In genomic region chr17:18794841-18795240, GRCh38 we compare ENCODE assay signal across 4 cellular contexts. TPM values are rescaled to one million over a fixed set of nuclear protein-coding genes. Genes with fewer than 3 reads are reported as not detected.
"Had no signal": no experiment of that assay in that cellular context is flagged by ENCODE, and none has a peak within 500 bp of the region (broad histone marks: within the 10 kb centered on the region; RNA-seq: fewer than 3 reads in every experiment).

No MANE protein-coding gene starts in this region.

RNA-seq across cellular contexts. Expression of gene FBXW10, which starts 51.0 kb away (rescaled TPM):
- total RNA-seq: bronchial epithelial cell, epithelial cell of proximal tubule, thoracic aorta, upper lobe of right lung had no signal
